Comparison of ENCODE assay signal across 1 cellular context in genomic region chr6:36636283-36636682, GRCh38.
TF ChIP-seq lines count a peak whose summit lies in the region.

No MANE protein-coding gene starts in this region.

TF ChIP-seq in GM12878, 131 proteins besides CTCF, POLR2A, EP300 and RAD21 (continued from another document):
- TF ChIP-seq TCF7 (IDR thresholded peaks at IDR 0.05; ENCODE audit: borderline replicate concordance): no peak
- no peak for TF ChIP-seq FOS (IDR thresholded peaks at IDR 0.05; ENCODE audit: borderline replicate concordance, extremely low read depth, insufficient read length)
- TF ChIP-seq SMC3 (IDR thresholded peaks at IDR 0.05; ENCODE audit: borderline replicate concordance, low read length): no peak
- TF ChIP-seq ESRRA (IDR thresholded peaks at IDR 0.05; ENCODE audit: low read length): no peak
- TF ChIP-seq HDAC2 (IDR thresholded peaks at IDR 0.05): no peak
- no peak for TF ChIP-seq HCFC1 (IDR thresholded peaks at IDR 0.05; ENCODE audit: low read length)
- TF ChIP-seq GATAD2B (conservative IDR thresholded peaks at IDR 0.05; ENCODE audit: low read depth): no peak
- TF ChIP-seq ZNF687 (IDR thresholded peaks at IDR 0.05): no peak
- no peak for TF ChIP-seq KLF5 (IDR thresholded peaks at IDR 0.05; ENCODE audit: partially characterized antibody)
- TF ChIP-seq NBN (IDR thresholded peaks at IDR 0.05): no peak
- TF ChIP-seq SP1 (IDR thresholded peaks at IDR 0.05; ENCODE audit: low read depth, low read length): no peak
TF ChIP-seq in GM12878: peak in this region for 0.
